20 cellular contexts compared by ENCODE assay signal in genomic region chr7:14978687-14979086, GRCh38.
"Had no signal": no experiment of that assay in that cellular context is flagged by ENCODE, and none has a peak within 500 bp of the region (broad histone marks: within the 10 kb centered on the region; RNA-seq: fewer than 3 reads in every experiment).

No MANE protein-coding gene starts in this region.

- H3K36me3 ChIP-seq: esophagus muscularis mucosa, gastroesophageal sphincter, heart left ventricle, left lung, lower lobe of right lung had no signal

- H3K27ac Mint-ChIP-seq: effector memory CD8-positive, alpha-beta T cell; endodermal cell; immature natural killer cell had no signal

- H3K4me3 Mint-ChIP-seq: effector memory CD8-positive, alpha-beta T cell; endodermal cell; immature natural killer cell had no signal

- H3K4me1 ChIP-seq: esophagus muscularis mucosa, foreskin keratinocyte, gastroesophageal sphincter, heart left ventricle, left lung, lower lobe of right lung had no signal

- H3K27ac ChIP-seq: coronary artery, esophagus muscularis mucosa, foreskin keratinocyte, gastroesophageal sphincter, heart left ventricle, hepatocyte, left lung, lower lobe of right lung had no signal

- H3K79me2 ChIP-seq: hepatocyte had no signal

- H3K9me3 ChIP-seq: gastroesophageal sphincter, lower lobe of right lung had no signal

- H3K27me3 Mint-ChIP-seq: effector memory CD8-positive, alpha-beta T cell had no signal

- H3K4me3 ChIP-seq: coronary artery, esophagus muscularis mucosa, gastroesophageal sphincter, heart left ventricle, hepatocyte, left lung, lower lobe of right lung had no signal

- H3K4me1 Mint-ChIP-seq: endodermal cell, immature natural killer cell had no signal

- H3K27me3 ChIP-seq: esophagus muscularis mucosa, foreskin keratinocyte, gastroesophageal sphincter, heart left ventricle, hepatocyte, left lung had no signal

- H2AFZ ChIP-seq: hepatocyte had no signal

- DNase-seq: effector CD8-positive, alpha-beta T cell; effector memory CD8-positive, alpha-beta T cell; endodermal cell; foreskin keratinocyte; heart left ventricle; hypothalamus; immature natural killer cell; islet precursor cell; kidney; kidney glomerular epithelial cell; left cardiac atrium; left lung; left ventricle myocardium superior; lower lobe of right lung; mesenchymal stem cell; midbrain had no signal

- H3K4me2 ChIP-seq: hepatocyte had no signal
